ENCODE assay signal across 1 cellular context in the genomic region with DNA sequence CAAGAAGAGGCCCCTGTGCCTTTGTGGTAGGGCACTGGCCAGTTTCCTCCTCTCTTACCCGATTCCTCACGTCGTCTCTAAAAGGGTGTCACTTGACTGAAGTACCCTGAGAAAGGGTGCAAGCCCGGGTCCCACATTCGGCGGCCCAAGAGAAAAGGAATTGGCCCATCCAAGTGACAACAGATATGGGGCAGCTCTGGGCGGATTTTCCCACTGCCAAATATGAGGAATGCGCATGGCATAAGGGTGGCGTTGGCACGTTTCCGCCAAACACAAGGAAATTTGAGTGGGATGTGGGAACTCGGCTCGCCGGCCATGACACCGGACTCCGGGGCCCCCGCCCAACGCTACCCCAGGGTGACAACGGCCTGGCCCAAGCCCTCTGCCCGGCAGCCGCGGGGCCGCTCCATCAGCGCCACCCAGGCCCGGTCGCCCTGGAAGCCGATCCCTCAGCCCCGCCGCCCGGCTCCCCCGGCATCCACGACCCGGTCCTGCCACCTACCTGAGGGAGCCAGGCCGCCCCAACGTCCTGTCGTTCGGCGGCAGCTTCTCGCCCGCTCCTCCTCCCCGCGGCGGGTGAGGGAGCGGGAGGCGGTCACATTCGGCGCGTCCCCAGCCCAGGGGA.
TF ChIP-seq lines count a peak whose summit lies in the region.

No MANE protein-coding gene starts in this region.

TF ChIP-seq in H1, 55 proteins besides CTCF, POLR2A, EP300 and RAD21 (continued from another document):
- TF ChIP-seq, protein P1, sequence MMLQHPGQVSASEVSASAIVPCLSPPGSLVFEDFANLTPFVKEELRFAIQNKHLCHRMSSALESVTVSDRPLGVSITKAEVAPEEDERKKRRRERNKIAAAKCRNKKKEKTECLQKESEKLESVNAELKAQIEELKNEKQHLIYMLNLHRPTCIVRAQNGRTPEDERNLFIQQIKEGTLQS (IDR thresholded peaks at IDR 0.05; ENCODE audit: insufficient read depth, low read depth, low read length): no peak
- TF ChIP-seq SUZ12 (IDR thresholded peaks at IDR 0.05; ENCODE audit: low read length): no peak
- TF ChIP-seq PHF8 (conservative IDR thresholded peaks at IDR 0.05; ENCODE audit: low read depth, low read length): no peak
- no peak for TF ChIP-seq SP1 (IDR thresholded peaks at IDR 0.05; ENCODE audit: low read depth, low read length)
TF ChIP-seq in H1: peak in this region for 3.
